1 cellular context compared by ENCODE assay signal in genomic region chr4:128600996-128601857, GRCh38.
TF ChIP-seq lines count a peak whose summit lies in the region.

No MANE protein-coding gene starts in this region.

TF ChIP-seq in HepG2, 621 proteins besides CTCF, POLR2A, EP300 and RAD21 (continued from another document and continues in another):
- no peak for TF ChIP-seq ZNF839 (CRISPR knock-in tag; IDR thresholded peaks at IDR 0.05; ENCODE audit: borderline replicate concordance)
- TF ChIP-seq NR0B2 (CRISPR knock-in tag; IDR thresholded peaks at IDR 0.05) = no peak
- peak; percentile 43; the same call in 1 of the 2 replicates for TF ChIP-seq KDM5B (CRISPR knock-in tag; IDR thresholded peaks at IDR 0.05; ENCODE audit: borderline replicate concordance)
- peak; percentile 56; the same call in 1 of the 2 replicates for TF ChIP-seq ZNF281 (CRISPR knock-in tag; IDR thresholded peaks at IDR 0.05; ENCODE audit: borderline replicate concordance)
- 0 out of 2 replicates have a peak, but pooled peaks have one; percentile 16 for TF ChIP-seq ARNT2 (CRISPR knock-in tag; IDR thresholded peaks at IDR 0.05; ENCODE audit: low read depth)
- no peak for TF ChIP-seq ZNF607 (CRISPR knock-in tag; IDR thresholded peaks at IDR 0.05; ENCODE audit: borderline replicate concordance)
- TF ChIP-seq E2F5 (CRISPR knock-in tag; conservative IDR thresholded peaks at IDR 0.05) = no peak
- TF ChIP-seq ZBTB38 (CRISPR knock-in tag; IDR thresholded peaks at IDR 0.05) = no peak
- TF ChIP-seq TARDBP (CRISPR knock-in tag; IDR thresholded peaks at IDR 0.05) = peak; percentile 58
- TF ChIP-seq YEATS2 (CRISPR knock-in tag; IDR thresholded peaks at IDR 0.05; ENCODE audit: borderline replicate concordance) = 0 out of 2 replicates have a peak, but pooled peaks have one; percentile 46
- peak; percentile 83 for TF ChIP-seq GATAD2A (CRISPR knock-in tag; IDR thresholded peaks at IDR 0.05)
- no peak for TF ChIP-seq ZNF646 (CRISPR knock-in tag; IDR thresholded peaks at IDR 0.05)
- 0 out of 2 replicates have a peak, but pooled peaks have one; percentile 69 for TF ChIP-seq ZNF780A (CRISPR knock-in tag; IDR thresholded peaks at IDR 0.05)
- peak; percentile 34; the same call in 1 of the 2 replicates for TF ChIP-seq KAT7 (CRISPR knock-in tag; IDR thresholded peaks at IDR 0.05; ENCODE audit: borderline replicate concordance)
- TF ChIP-seq KLF11 (CRISPR knock-in tag; IDR thresholded peaks at IDR 0.05) = peak; percentile 16; the same call in 1 of the 2 replicates
- TF ChIP-seq ZNF564 (CRISPR knock-in tag; IDR thresholded peaks at IDR 0.05) = no peak
- no peak for TF ChIP-seq WIZ (CRISPR knock-in tag; IDR thresholded peaks at IDR 0.05)
- no peak for TF ChIP-seq ZBTB26 (CRISPR knock-in tag; IDR thresholded peaks at IDR 0.05; ENCODE audit: borderline replicate concordance)
- TF ChIP-seq ZNF770 (CRISPR knock-in tag; IDR thresholded peaks at IDR 0.05) = no peak
- TF ChIP-seq GMEB2 (CRISPR knock-in tag; IDR thresholded peaks at IDR 0.05; ENCODE audit: low read depth) = no peak
- no peak for TF ChIP-seq MTF2 (CRISPR knock-in tag; IDR thresholded peaks at IDR 0.05; ENCODE audit: borderline replicate concordance)
- TF ChIP-seq ZBTB39 (CRISPR knock-in tag; IDR thresholded peaks at IDR 0.05) = peak; percentile 97
- peak; percentile 94 for TF ChIP-seq PRDM10 (CRISPR knock-in tag; IDR thresholded peaks at IDR 0.05; ENCODE audit: low read depth)
- no peak for TF ChIP-seq ZNF512 (CRISPR knock-in tag; IDR thresholded peaks at IDR 0.05)
- peak; percentile 63; the same call in 1 of the 2 replicates for TF ChIP-seq ZNF589 (CRISPR knock-in tag; conservative IDR thresholded peaks at IDR 0.05)
- TF ChIP-seq MYC (CRISPR knock-in tag; IDR thresholded peaks at IDR 0.05; ENCODE audit: borderline replicate concordance) = no peak
